In the genomic region with DNA sequence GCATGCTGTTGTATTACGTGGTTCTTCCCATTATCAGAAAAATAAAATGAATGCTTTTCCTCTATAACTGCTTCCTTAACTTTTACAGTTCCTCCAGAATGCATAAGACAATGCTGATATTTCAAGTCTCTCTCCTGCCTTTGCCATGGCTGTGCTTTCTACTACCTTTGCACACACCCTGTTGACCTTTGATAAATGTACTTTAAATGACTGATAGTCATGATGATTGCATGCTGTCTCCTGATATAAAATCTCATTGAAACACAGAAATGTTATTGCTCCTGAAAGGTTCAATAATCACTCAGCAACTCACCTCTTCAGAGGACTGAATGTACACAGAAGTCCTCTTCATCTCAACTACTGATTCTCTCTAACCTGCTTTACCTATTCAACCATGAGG, we compare ENCODE assay signal across 10 cellular contexts. TPM values are rescaled to one million over a fixed set of nuclear protein-coding genes. Genes with fewer than 3 reads are reported as not detected.
"Had no signal": no experiment of that assay in that cellular context is flagged by ENCODE, and none has a peak within 500 bp of the region (broad histone marks: within the 10 kb centered on the region; RNA-seq: fewer than 3 reads in every experiment).

A gene with protein sequence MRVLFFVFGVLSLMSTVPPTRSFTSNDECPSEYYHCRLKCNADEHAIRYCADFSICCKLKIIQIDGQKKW (plus strand): TSS at position 395 of the 400 bp plus-strand sequence. CDS start 0 bp downstream, at position 395.

RNA-seq across cellular contexts. Expression of the gene that starts here (rescaled TPM):
- total RNA-seq: OCI-LY7, PC-3, PC-9, Right ventricle myocardium inferior, Right ventricle myocardium superior, RPMI7951, SJCRH30, SJSA1, SK-MEL-5 had no signal
- polyA plus RNA-seq: SK-N-SH had no signal
